Comparison of ENCODE assay signal across 8 cellular contexts in the genomic region with DNA sequence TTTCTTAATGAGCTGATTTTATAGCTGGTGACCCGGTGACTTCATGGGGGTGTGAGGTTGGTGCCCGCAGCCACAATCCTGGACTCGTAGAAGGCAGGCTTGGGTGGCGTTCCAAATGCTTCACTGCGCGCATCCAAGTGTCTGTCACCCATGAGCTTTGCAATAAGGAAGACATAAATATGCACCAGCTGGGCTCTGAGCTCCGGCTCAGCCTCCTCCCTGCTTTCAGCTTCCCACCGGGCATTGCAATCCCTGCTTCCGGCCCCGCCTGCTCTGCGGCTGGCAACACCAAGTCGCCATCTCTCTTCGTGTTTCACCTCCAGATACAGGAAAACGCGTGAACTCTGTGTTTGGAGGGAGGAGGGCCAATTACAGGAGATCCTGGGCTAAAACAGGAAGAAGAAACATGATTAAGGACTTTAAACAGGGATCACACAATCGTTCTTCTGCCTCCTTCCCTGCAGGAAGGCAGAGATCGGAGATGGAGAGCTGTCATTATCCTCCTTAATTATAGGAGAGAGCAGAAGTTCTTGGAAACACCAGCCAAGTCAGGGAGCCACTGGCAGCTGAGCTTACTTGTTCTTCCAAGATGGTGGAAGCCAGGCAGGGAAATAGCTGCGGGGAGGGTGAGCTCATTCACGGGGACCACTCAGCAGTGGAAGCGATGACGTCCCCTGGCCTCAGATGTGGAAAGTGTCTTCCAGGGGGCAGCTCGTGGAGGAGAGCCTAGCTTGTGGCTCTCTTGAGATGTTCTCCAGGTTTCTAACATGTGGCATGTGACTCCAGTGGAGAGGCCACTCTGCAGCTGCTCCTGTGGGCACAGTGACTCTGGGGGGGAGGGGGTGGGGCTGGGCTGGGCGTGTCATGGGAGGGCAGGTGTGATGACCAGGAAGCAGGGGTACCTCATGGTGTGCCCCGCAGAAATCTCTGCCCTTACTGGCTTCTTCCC.
DNase-seq lines count a peak whose midpoint lies in the region; ATAC-seq, FAIRE-seq and TF ChIP-seq lines count a peak whose summit lies in the region.

No MANE protein-coding gene starts in this region.

- H3K36me3 Mint-ChIP-seq in activated CD4-positive, alpha-beta T cell treated with anti-CD3 and anti-CD28 coated beads for 36 hours (ENCODE audit: low read depth) = no peaks in the 10 kb centered on the region
- H3K36me3 Mint-ChIP-seq in activated T-cell treated with anti-CD3 and anti-CD28 coated beads, Interleukin-2, amount 50 U/mL, for 72 hours (ENCODE audit: insufficient read depth in 2 of 2) = peaks cover 0 to 2% of the 10 kb centered on the region in 2 donors

- DNase-seq in activated CD4-positive, alpha-beta T cell treated with anti-CD3 and anti-CD28 coated beads for 36 hours = no peak
- no peak for DNase-seq in activated CD4-positive, alpha-beta T cell treated with anti-CD3 and anti-CD28 coated beads, Interleukin-2, amount 50 U/mL, for 1 hour
- peak; percentile 51 for DNase-seq in NCI-H2029 (lab: John Stamatoyannopoulos, UW)
- DNase-seq in fibroblast of villous mesenchyme (ENCODE audit: low read depth) = peak; percentile 12
- peak; percentile 69 to 81 for DNase-seq in thyroid gland
- DNase-seq in activated T-cell treated with anti-CD3 and anti-CD28 coated beads, Interleukin-2, amount 50 U/mL, for 72 hours = no peak
- no peak for DNase-seq in RCC 7860 (ENCODE audit: low spot score)

- TF ChIP-seq CTCF in fibroblast of villous mesenchyme (IDR thresholded peaks at IDR 0.05; ENCODE audit: insufficient read depth, low read depth, low read length) (no peak), thyroid gland (IDR thresholded peaks at IDR 0.05) (no peak)

- H3K27me3 ChIP-seq in thyroid gland = no peaks in the 10 kb centered on the region

- no peak for FAIRE-seq in RCC 7860 (lab: Jason Lieb, UNC)

- peaks cover 24 to 42% of the 10 kb centered on the region in 2 donors for H3K4me1 ChIP-seq in thyroid gland

- H3K9me3 ChIP-seq in thyroid gland = no peaks in the 10 kb centered on the region

- POLR2A ChIA-PET in activated CD4-positive, alpha-beta T cell treated with anti-CD3 and anti-CD28 coated beads for 36 hours (lab: Charles Lee) = no interaction called here

- H3K4me1 Mint-ChIP-seq in activated CD4-positive, alpha-beta T cell treated with anti-CD3 and anti-CD28 coated beads for 36 hours = peaks cover 21% of the 10 kb centered on the region
- H3K4me1 Mint-ChIP-seq in activated T-cell treated with anti-CD3 and anti-CD28 coated beads, Interleukin-2, amount 50 U/mL, for 72 hours (ENCODE audit: low read depth) = peaks cover 18% of the 10 kb centered on the region

- no peak for ATAC-seq in activated CD4-positive, alpha-beta T cell treated with anti-CD3 and anti-CD28 coated beads for 36 hours
- no peak for ATAC-seq in GM21367 (IDR thresholded peaks at IDR 0.05; ENCODE audit: unreplicated experiment)
- ATAC-seq in activated T-cell treated with anti-CD3 and anti-CD28 coated beads, Interleukin-2, amount 50 U/mL, for 72 hours (replicated peaks in 1 of 2) = no peak

- 65 to 80% methylated on average over 21 to 24 of the region's 24 CpGs for WGBS in thyroid gland, 2 donors

- peaks cover 1% of the 10 kb centered on the region for H3K9me3 Mint-ChIP-seq in activated CD4-positive, alpha-beta T cell treated with anti-CD3 and anti-CD28 coated beads for 36 hours (ENCODE audit: low read depth)
- H3K9me3 Mint-ChIP-seq in activated T-cell treated with anti-CD3 and anti-CD28 coated beads, Interleukin-2, amount 50 U/mL, for 72 hours = no peaks in the 10 kb centered on the region

- TF ChIP-seq POLR2A in thyroid gland (IDR thresholded peaks at IDR 0.05) = no peak

- H3K4me3 ChIP-seq in fibroblast of villous mesenchyme (ENCODE audit: low read depth, low read length) (no peak overlapping the region), thyroid gland (replicated peaks in 1 of 3) (no peak overlapping the region)

- CTCF ChIA-PET in activated CD4-positive, alpha-beta T cell treated with anti-CD3 and anti-CD28 coated beads for 36 hours (lab: Charles Lee) = interaction anchor here (0.9 to 1.9 kb wide), 3 partner anchors 134 to 269 kb away, joined by 3 to 11 read pairs (median 8); no protein-coding TSS in a partner anchor

- H3K27ac Mint-ChIP-seq in activated CD4-positive, alpha-beta T cell treated with anti-CD3 and anti-CD28 coated beads for 36 hours = peak overlapping the region; percentile 58
- no peak overlapping the region for H3K27ac Mint-ChIP-seq in activated T-cell treated with anti-CD3 and anti-CD28 coated beads, Interleukin-2, amount 50 U/mL, for 72 hours

- intact Hi-C loops in activated CD4-positive, alpha-beta T cell treated with anti-CD3 and anti-CD28 coated beads for 36 hours (cut with DNase I, micrococcal nuclease) = loop anchor here in 1 of 2 experiments (2.0 to 10.0 kb wide), 2 partner anchors 219 to 231 kb away; no protein-coding TSS in a partner anchor
- intact Hi-C loops in thyroid gland (cut with DNase I) = no loop called here

- H3K27me3 Mint-ChIP-seq in activated CD4-positive, alpha-beta T cell treated with anti-CD3 and anti-CD28 coated beads for 36 hours = no peaks in the 10 kb centered on the region
- H3K27me3 Mint-ChIP-seq in activated T-cell treated with anti-CD3 and anti-CD28 coated beads, Interleukin-2, amount 50 U/mL, for 72 hours (ENCODE audit: low read depth) = no peaks in the 10 kb centered on the region

- no peaks in the 10 kb centered on the region for H3K36me3 ChIP-seq in thyroid gland

- H3K27ac ChIP-seq in thyroid gland = peak overlapping the region; percentile 59 to 67 (median 64)

- H3K4me3 Mint-ChIP-seq in activated CD4-positive, alpha-beta T cell treated with anti-CD3 and anti-CD28 coated beads for 36 hours = no peak overlapping the region
- H3K4me3 Mint-ChIP-seq in activated T-cell treated with anti-CD3 and anti-CD28 coated beads, Interleukin-2, amount 50 U/mL, for 72 hours = no peak overlapping the region

Comparison
In these comparisons a context has a peak if more than half of its experiments do, and no peak if none do; other contexts are left out.
1. DNase-seq: peak in NCI-H2029 (single experiment), fibroblast of villous mesenchyme (single experiment) and thyroid gland (2 of 2); none in activated CD4-positive, alpha-beta T cell treated with anti-CD3 and anti-CD28 coated beads for 36 hours (single experiment), activated CD4-positive, alpha-beta T cell treated with anti-CD3 and anti-CD28 coated beads, Interleukin-2, amount 50 U/mL, for 1 hour (single experiment), activated T-cell treated with anti-CD3 and anti-CD28 coated beads, Interleukin-2, amount 50 U/mL, for 72 hours (0 of 2) and RCC 7860 (single experiment).